16 cellular contexts compared by ENCODE assay signal in the genomic region with DNA sequence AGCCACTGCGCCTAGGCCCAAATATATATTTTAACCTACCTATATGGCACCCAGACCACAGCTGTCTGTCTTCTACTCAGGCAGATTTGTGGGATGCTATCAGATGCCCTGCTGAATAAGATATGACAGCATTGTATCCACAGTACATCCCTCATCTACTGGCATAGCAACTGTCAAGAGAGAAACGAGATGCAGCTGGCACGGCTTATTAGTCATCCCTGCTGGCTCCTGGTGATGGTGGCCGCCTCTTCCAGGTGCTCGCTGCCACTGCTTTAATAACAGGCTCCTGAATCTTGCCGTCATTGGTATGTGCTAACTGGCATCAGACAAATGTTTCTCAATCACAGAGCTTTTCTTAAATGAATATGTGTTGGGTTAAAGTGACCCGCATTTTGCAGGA. TPM values are rescaled to one million over a fixed set of nuclear protein-coding genes. Genes with fewer than 3 reads are reported as not detected.
A peak's percentile ranks its signal among the peaks of the same experiment; 100 is the strongest.
DNase-seq lines count a peak whose midpoint lies in the region; ATAC-seq, FAIRE-seq and TF ChIP-seq lines count a peak whose summit lies in the region.
"Had no signal": no experiment of that assay in that cellular context is flagged by ENCODE, and none has a peak within 500 bp of the region (broad histone marks: within the 10 kb centered on the region; RNA-seq: fewer than 3 reads in every experiment).

No MANE protein-coding gene starts in this region.

- H3K4me2 ChIP-seq in GM12878 (ENCODE audit: control insufficient read depth, insufficient read depth), result no peak overlapping the region

- TF ChIP-seq CTCF in GM12878 (IDR thresholded peaks at IDR 0.05 in 2 of 3, conservative IDR thresholded peaks at IDR 0.05 in 1 of 3; ENCODE audit: control insufficient read depth in 2 of 3, extremely low read depth in 1 of 3, insufficient read depth in 1 of 3, low read depth in 3 of 3, low read length in 3 of 3), result no peak

- intact Hi-C loops in CD4-positive, alpha-beta memory T cell (cut with micrococcal nuclease), result loop anchor here (5.0 kb wide), 1 partner anchor 34 kb away; a partner anchor contains a TSS
- intact Hi-C loops in GM12878 (cut with micrococcal nuclease; ENCODE audit: unreplicated experiment), result no loop called here

- TF ChIP-seq EP300 in GM12878 (IDR thresholded peaks at IDR 0.05; ENCODE audit: borderline replicate concordance in 1 of 2, control insufficient read depth in 1 of 2, low read depth in 2 of 2, low read length in 2 of 2), result no peak

- no peak overlapping the region for H3K4me3 Mint-ChIP-seq in CD4-positive, alpha-beta memory T cell
- no peak overlapping the region for H3K4me3 Mint-ChIP-seq in naive B cell
- no peak overlapping the region for H3K4me3 Mint-ChIP-seq in naive thymus-derived CD8-positive, alpha-beta T cell
- H3K4me3 Mint-ChIP-seq: endodermal cell had no signal

- TF ChIP-seq POLR2A in GM12878 (IDR thresholded peaks at IDR 0.05; ENCODE audit: low read depth, low read length), result no peak

- no peaks in the 10 kb centered on the region for H3K27me3 Mint-ChIP-seq in CD4-positive, alpha-beta memory T cell
- no peaks in the 10 kb centered on the region for H3K27me3 Mint-ChIP-seq in naive B cell
- no peaks in the 10 kb centered on the region for H3K27me3 Mint-ChIP-seq in naive thymus-derived CD8-positive, alpha-beta T cell

- H2AFZ ChIP-seq in GM12878 (ENCODE audit: control insufficient read depth, low read depth, low read length), result no peak overlapping the region

- no peaks in the 10 kb centered on the region for H3K9me3 ChIP-seq in CD4-positive, alpha-beta memory T cell (ENCODE audit: control insufficient read depth in 1 of 2, low read length in 2 of 2)
- H3K9me3 ChIP-seq in GM12878 (replicated peaks; ENCODE audit: control insufficient read depth, insufficient read depth, low read length), result no peaks in the 10 kb centered on the region
- H3K9me3 ChIP-seq: SJSA1 had no signal

- CTCF ChIA-PET in CD4-positive, alpha-beta memory T cell (lab: Charles Lee; ENCODE audit: partially characterized antibody), result no interaction called here
- CTCF ChIA-PET in GM12878 (lab: Yijun Ruan, JAX), result interaction anchor here (2.1 kb wide), 1 partner anchor 18 kb away, joined by 5 read pairs; no protein-coding TSS in a partner anchor

- H3K79me2 ChIP-seq in GM12878 (ENCODE audit: control insufficient read depth, insufficient read depth, low read length), result peaks cover 47% of the 10 kb centered on the region

- H3K27me3 ChIP-seq in CD4-positive, alpha-beta memory T cell (ENCODE audit: insufficient read depth, low read length), result no peaks in the 10 kb centered on the region
- H3K27me3 ChIP-seq in GM12878 (replicated peaks in 1 of 2; ENCODE audit: control insufficient read depth in 2 of 2, insufficient read depth in 2 of 2, low read length in 1 of 2), result no peaks in the 10 kb centered on the region
- H3K27me3 ChIP-seq: SJSA1 had no signal

- FAIRE-seq in GM12878 (lab: Jason Lieb, UNC), result no peak
- FAIRE-seq: TTC549, urothelium cell line had no signal

- H3K4me1 ChIP-seq in CD4-positive, alpha-beta memory T cell (ENCODE audit: insufficient read depth, low read length), result peaks cover 42% of the 10 kb centered on the region
- peaks cover 68% of the 10 kb centered on the region for H3K4me1 ChIP-seq in GM12878 (ENCODE audit: control insufficient read depth, insufficient read depth, low read length)

- BruUV-seq in GM12878 (replicated peaks; lab: Mats Ljungman, UMichigan), result TSS peak; percentile 10

- no peak for TF ChIP-seq RAD21 in GM12878 (IDR thresholded peaks at IDR 0.05; ENCODE audit: insufficient read depth, low read depth, low read length)

- no peak for ATAC-seq in GM12878
- ATAC-seq in naive B cell (ENCODE audit: low read depth in 2 of 2), result no peak
- no peak for ATAC-seq in GM18861 (IDR thresholded peaks at IDR 0.05; ENCODE audit: unreplicated experiment)
- no peak for ATAC-seq in GM19455 (IDR thresholded peaks at IDR 0.05; ENCODE audit: unreplicated experiment)
- ATAC-seq in naive thymus-derived CD8-positive, alpha-beta T cell, result no peak

- H3K4me1 Mint-ChIP-seq in CD4-positive, alpha-beta memory T cell, result peaks cover 37 to 76% (median 59%) of the 10 kb centered on the region in 4 donors
- H3K4me1 Mint-ChIP-seq in naive B cell, result peaks cover 74 to 85% (median 76%) of the 10 kb centered on the region in 3 donors
- peaks cover 21 to 88% (median 57%) of the 10 kb centered on the region in 4 donors for H3K4me1 Mint-ChIP-seq in naive thymus-derived CD8-positive, alpha-beta T cell

- in situ Hi-C loops in GM12878 (cut with MboI), result no loop called here

- H3K27ac Mint-ChIP-seq in CD4-positive, alpha-beta memory T cell, result peak overlapping the region in 4 of 7 donors; percentile 12 to 94 (median 40)
- peak overlapping the region in 5 of 6 donors; percentile 50 to 99 (median 78) for H3K27ac Mint-ChIP-seq in naive B cell
- peak overlapping the region in 2 of 10 donors; percentile 62 to 63 for H3K27ac Mint-ChIP-seq in naive thymus-derived CD8-positive, alpha-beta T cell
- H3K27ac Mint-ChIP-seq: endodermal cell had no signal

- DNase-seq in CD4-positive, alpha-beta memory T cell, result no peak
- DNase-seq in LHCN-M2 (ENCODE audit: low read depth) (peak; percentile 74), GM12878 (ENCODE audit: low read depth, low spot score) (no peak), naive B cell (no peak), NCI-H82 treated with DMSO at 0.1 percent for 48 hours (lab: John Stamatoyannopoulos, UW; ENCODE audit: unreplicated experiment) (no peak)
- no peak for DNase-seq in naive thymus-derived CD8-positive, alpha-beta T cell
- DNase-seq: activated naive CD4-positive, alpha-beta T cell treated with anti-CD3 and anti-CD28 coated beads, Interleukin-2, amount 50 U/mL, for 16 hours; C1 segment of cervical spinal cord; endodermal cell; NCI-H526; stimulated activated CD4-positive, alpha-beta T cell treated with anti-CD3 and anti-CD28 coated beads, Interleukin-4, amount 100 ng/mL, for 1 hour had no signal

- RAD21 ChIA-PET in GM12878 (lab: Charles Lee; ENCODE audit: unreplicated experiment), result interaction anchor here (2.0 kb wide), 1 partner anchor 10 kb away, joined by 6 read pairs; no protein-coding TSS in a partner anchor

- no peaks in the 10 kb centered on the region; the same call in 1 of the 2 replicates for H4K20me1 ChIP-seq in GM12878 (ENCODE audit: control insufficient read depth, insufficient read depth)

- no peak overlapping the region for H3K4me3 ChIP-seq in CD4-positive, alpha-beta memory T cell (ENCODE audit: low read length in 2 of 2)
- no peak overlapping the region for H3K4me3 ChIP-seq in GM12878
- H3K4me3 ChIP-seq: SJSA1 had no signal

- H3K9me3 Mint-ChIP-seq in CD4-positive, alpha-beta memory T cell, result peaks cover 0 to 2% (median 0%) of the 10 kb centered on the region in 8 donors
- no peaks in the 10 kb centered on the region for H3K9me3 Mint-ChIP-seq in naive B cell
- H3K9me3 Mint-ChIP-seq in naive thymus-derived CD8-positive, alpha-beta T cell, result no peaks in the 10 kb centered on the region

- H3K36me3 ChIP-seq in CD4-positive, alpha-beta memory T cell (ENCODE audit: insufficient read depth, low read length), result peaks cover 34% of the 10 kb centered on the region
- peaks cover 33 to 42% of the 10 kb centered on the region in 2 experiments for H3K36me3 ChIP-seq in GM12878 (ENCODE audit: control insufficient read depth in 2 of 2, insufficient read depth in 2 of 2, low read length in 1 of 2)
- H3K36me3 ChIP-seq: SJSA1 had no signal

- no peak overlapping the region for H3K27ac ChIP-seq in CD4-positive, alpha-beta memory T cell (ENCODE audit: low read depth, low read length)
- H3K27ac ChIP-seq in GM12878 (ENCODE audit: control insufficient read depth, insufficient read depth), result no peak overlapping the region
- H3K27ac ChIP-seq: SJSA1 had no signal

- POLR2A ChIA-PET in CD4-positive, alpha-beta memory T cell (lab: Charles Lee; ENCODE audit: partially characterized antibody), result interaction anchor here (1.2 to 18.4 kb wide), 2 partner anchors 9 to 31 kb away, joined by 4 to 376 read pairs; a partner anchor contains a TSS
- POLR2A ChIA-PET in GM12878 (lab: Charles Lee), result no interaction called here
- POLR2A ChIA-PET in naive thymus-derived CD8-positive, alpha-beta T cell (lab: Charles Lee), result interaction anchor here (0.6 to 1.0 kb wide), 2 partner anchors 34 to 37 kb away, joined by 3 read pairs; a partner anchor contains a TSS

- no peak overlapping the region for H3K9ac ChIP-seq in GM12878 (ENCODE audit: control insufficient read depth, insufficient read depth, low read length)

- H3K36me3 Mint-ChIP-seq in CD4-positive, alpha-beta memory T cell, result peaks cover 49 to 74% of the 10 kb centered on the region in 2 donors
- peaks cover 0 to 27% of the 10 kb centered on the region in 2 donors for H3K36me3 Mint-ChIP-seq in naive B cell
- H3K36me3 Mint-ChIP-seq in naive thymus-derived CD8-positive, alpha-beta T cell, result peaks cover 0 to 64% (median 19%) of the 10 kb centered on the region in 3 donors

- SMC1A ChIA-PET in GM12878 (lab: Charles Lee; ENCODE audit: uncharacterized antibody, unreplicated experiment), result interaction anchor here (1.0 to 6.3 kb wide), 2 partner anchors 9 to 27 kb away, joined by 3 to 58 read pairs; no protein-coding TSS in a partner anchor

- WGBS in GM12878 (ENCODE audit: insufficient coverage, insufficient replicate concordance, low lambda C conversion rate, missing lambda C conversion rate), result 96% methylated on average over 7 of the region's 7 CpGs

RNA-seq across cellular contexts. Expression of a gene that starts 34.0 kb away (rescaled TPM):
- 10 to 100 TPM; 54.1 to 56.0 TPM for total RNA-seq in CD4-positive, alpha-beta memory T cell
- 10 to 100 TPM; 16.6 to 32.0 TPM for polyA plus RNA-seq in CD4-positive, alpha-beta memory T cell
- total RNA-seq in LHCN-M2 (2014; rRNA removed) (28.8 and 34.8 TPM in 2 replicates), GM12878 (2014; rRNA removed) (23.4 and 24.2 TPM in 2 replicates), GM12878 (2014; rRNA removed; fragmentation: Illumina TruSeq; extraction: Trizol) (12.7 and 15.3 TPM in 2 replicates), GM12878 (2021) (77.5 and 79.0 TPM in 2 replicates)
- 52.7 TPM for polyA plus RNA-seq in LHCN-M2 (2012)
- total RNA-seq in GM12878 (2013; cell fraction: nucleolus; rRNA removed), result 47.6 and 51.1 TPM in 2 replicates
- 50.1 TPM for polyA plus RNA-seq in GM12878 (2011; ENCODE audit: low read depth)
- polyA plus RNA-seq in GM12878 (2011; rRNA removed) (29.6 and 36.5 TPM in 2 replicates), GM12878 (2014; fragmentation: Illumina TruSeq; extraction: Trizol) (66.7 and 68.8 TPM in 2 replicates), GM12878 (2014; fragmentation: Nextera tagmentation; extraction: Ambion mirVana) (10 to 100 TPM; 22.4 to 23.3 TPM), GM12878 (2014; rRNA removed) (42.6 and 45.5 TPM in 2 replicates), GM12878 (2016; fragmentation: Nextera tagmentation; extraction: Ambion mirVana) (10 to 100 TPM; 50.2 to 50.8 TPM), naive B cell (ENCODE audit: low read depth in 6 of 6) (100 to 1,000 TPM in 1 of 6 donors, 10 to 100 TPM in 5; 30.4 to 112 (median 72.8) TPM)
- polyA plus RNA-seq in GM12878 (2011; cell fraction: cytosol; rRNA removed), result 36.7 and 49.7 TPM in 2 replicates
- 16.8 and 18.8 TPM in 2 replicates for polyA plus RNA-seq in GM12878 (2011; cell fraction: nucleus; rRNA removed)
- 58.2 and 65.9 TPM in 2 replicates for polyA plus RNA-seq in GM12878 (2012)
- polyA minus RNA-seq in GM12878 (2011; rRNA and poly(A)+ RNA removed), result 48.3 and 58.3 TPM in 2 replicates
- polyA minus RNA-seq in GM12878 (2011; cell fraction: cytosol; rRNA and poly(A)+ RNA removed), result 25.8 and 27.2 TPM in 2 replicates
- 10.3 and 16.8 TPM in 2 replicates for polyA minus RNA-seq in GM12878 (2011; cell fraction: nucleus; rRNA and poly(A)+ RNA removed)
- total RNA-seq in naive thymus-derived CD8-positive, alpha-beta T cell, result 10 to 100 TPM; 28.7 to 30.8 TPM
- 10 to 100 TPM; 15.1 to 24.2 (median 18.6) TPM for polyA plus RNA-seq in naive thymus-derived CD8-positive, alpha-beta T cell

RNA-seq across cellular contexts. Expression of a gene that starts 56.7 kb away (rescaled TPM):
- total RNA-seq in CD4-positive, alpha-beta memory T cell, result 10 to 100 TPM; 30.9 to 31.6 TPM
- 10 to 100 TPM; 21.8 to 33.0 TPM for polyA plus RNA-seq in CD4-positive, alpha-beta memory T cell
- 23.5 and 25.7 TPM in 2 replicates for total RNA-seq in LHCN-M2 (2014; rRNA removed)
- 12.5 TPM for polyA plus RNA-seq in LHCN-M2 (2012)
- total RNA-seq in GM12878 (2013; cell fraction: nucleolus; rRNA removed), result 17.9 and 19.4 TPM in 2 replicates
- total RNA-seq in GM12878 (2014; rRNA removed), result 22.8 and 26.6 TPM in 2 replicates
- 33.4 and 34.6 TPM in 2 replicates for total RNA-seq in GM12878 (2014; rRNA removed; fragmentation: Illumina TruSeq; extraction: Trizol)
- total RNA-seq in GM12878 (2021), result 19.7 and 20.4 TPM in 2 replicates
- 11.8 TPM for polyA plus RNA-seq in GM12878 (2011; ENCODE audit: low read depth)
- polyA plus RNA-seq in GM12878 (2011; rRNA removed), result 21.1 and 27.5 TPM in 2 replicates
- 11.3 and 11.4 TPM in 2 replicates for polyA plus RNA-seq in GM12878 (2011; cell fraction: cytosol; rRNA removed)
- 7.2 and 8.2 TPM in 2 replicates for polyA plus RNA-seq in GM12878 (2011; cell fraction: nucleus; rRNA removed)
- polyA plus RNA-seq in GM12878 (2012), result 12.9 and 13.9 TPM in 2 replicates
- 22.2 and 26.0 TPM in 2 replicates for polyA plus RNA-seq in GM12878 (2014; fragmentation: Illumina TruSeq; extraction: Trizol)
- polyA plus RNA-seq in GM12878 (2014; fragmentation: Nextera tagmentation; extraction: Ambion mirVana), result 10 to 100 TPM; 18.5 to 20.7 TPM
- polyA plus RNA-seq in GM12878 (2014; rRNA removed), result 16.5 and 20.0 TPM in 2 replicates
- 10 to 100 TPM; 20.2 to 22.0 TPM for polyA plus RNA-seq in GM12878 (2016; fragmentation: Nextera tagmentation; extraction: Ambion mirVana)
- polyA minus RNA-seq in GM12878 (2011; rRNA and poly(A)+ RNA removed), result 22.7 and 27.6 TPM in 2 replicates
- polyA minus RNA-seq in GM12878 (2011; cell fraction: cytosol; rRNA and poly(A)+ RNA removed), result 9.6 and 10.7 TPM in 2 replicates
- 5.0 and 6.0 TPM in 2 replicates for polyA minus RNA-seq in GM12878 (2011; cell fraction: nucleus; rRNA and poly(A)+ RNA removed)
- 10 to 100 TPM; 19.6 to 44.5 (median 25.8) TPM for polyA plus RNA-seq in naive B cell (ENCODE audit: low read depth in 6 of 6)
- total RNA-seq in naive thymus-derived CD8-positive, alpha-beta T cell, result 10 to 100 TPM; 29.5 to 30.9 TPM
- polyA plus RNA-seq in naive thymus-derived CD8-positive, alpha-beta T cell, result 10 to 100 TPM; 19.5 to 24.3 (median 23.7) TPM
